ENCODE assay signal across 15 cellular contexts in the genomic region with DNA sequence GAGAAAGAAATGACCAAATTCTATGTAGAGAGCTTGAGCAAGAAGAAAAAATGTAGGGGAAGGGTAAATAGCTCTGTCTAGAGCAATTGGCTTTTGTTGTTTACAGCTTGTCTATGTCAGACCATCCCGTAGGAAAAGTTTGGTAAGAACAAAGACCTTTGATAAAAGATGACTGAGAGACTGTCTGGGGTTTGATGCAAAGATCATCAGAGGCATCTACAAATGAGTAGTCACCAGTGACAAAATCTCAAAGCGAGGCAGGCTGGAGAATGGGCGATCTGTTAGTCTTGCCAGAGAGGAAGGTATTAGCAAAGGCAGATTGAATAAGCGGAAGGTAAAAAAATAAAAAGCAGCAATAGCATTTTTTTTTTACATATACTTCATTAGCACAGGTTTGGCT.
DNase-seq lines count a peak whose midpoint lies in the region; ATAC-seq and TF ChIP-seq lines count a peak whose summit lies in the region.
"Had no signal": no experiment of that assay in that cellular context is flagged by ENCODE, and none has a peak within 500 bp of the region (broad histone marks: within the 10 kb centered on the region; RNA-seq: fewer than 3 reads in every experiment).

No MANE protein-coding gene starts in this region.

- TF ChIP-seq CTCF in WERI-Rb-1 (IDR thresholded peaks at IDR 0.05; ENCODE audit: low read depth, low read length) (no peak), GM13976 (IDR thresholded peaks at IDR 0.05; ENCODE audit: borderline replicate concordance, control extremely low read depth, extremely low read depth, insufficient read depth, missing control alignments) (no peak)

- no peaks in the 10 kb centered on the region for H3K36me3 ChIP-seq in WERI-Rb-1

- DNase-seq in stimulated activated naive CD8-positive, alpha-beta T cell treated with anti-CD3 and anti-CD28 coated beads, Interleukin-15, Interleukin-2, amounts not matched to agents 100 U/mL and 50 U/mL, for 24 hours = no peak
- DNase-seq in stimulated activated naive CD8-positive, alpha-beta T cell treated with anti-CD3 and anti-CD28 coated beads, Interleukin-15, amount 100 ng/mL, for 72 hours = no peak
- DNase-seq in WERI-Rb-1 = no peak
- peak; percentile 59 for DNase-seq in islet precursor cell
- DNase-seq in putamen (ENCODE audit: low spot score) = peak; percentile 2
- DNase-seq in GM13976 (ENCODE audit: low spot score) = no peak
- DNase-seq: C1 segment of cervical spinal cord; CD4-positive, alpha-beta T cell; DMS79 treated with DMSO at 0.1 percent for 48 hours; GDM1; GM23248 had no signal

- H3K27ac Mint-ChIP-seq in stimulated activated naive CD8-positive, alpha-beta T cell treated with anti-CD3 and anti-CD28 coated beads, Interleukin-15, amount 100 ng/mL, for 72 hours = no peak overlapping the region
- H3K27ac Mint-ChIP-seq: B cell; CD4-positive, alpha-beta T cell had no signal

- peak; percentile 55 for ATAC-seq in stimulated activated naive CD8-positive, alpha-beta T cell treated with anti-CD3 and anti-CD28 coated beads, Interleukin-15, Interleukin-2, amounts not matched to agents 100 U/mL and 50 U/mL, for 24 hours
- no peak for ATAC-seq in stimulated activated naive CD8-positive, alpha-beta T cell treated with anti-CD3 and anti-CD28 coated beads, Interleukin-15, amount 100 ng/mL, for 72 hours
- no peak for ATAC-seq in GM19452 (IDR thresholded peaks at IDR 0.05; ENCODE audit: unreplicated experiment)
- no peak for ATAC-seq in HG02571 (IDR thresholded peaks at IDR 0.05; ENCODE audit: unreplicated experiment)
- ATAC-seq: HCT116 had no signal

- H3K4me3 ChIP-seq in WERI-Rb-1 (ENCODE audit: low read depth, low read length) = no peak overlapping the region
- H3K4me3 ChIP-seq: GM23248 had no signal

- peak overlapping the region; percentile 43; the same call in 1 of the 2 replicates for H3K27ac ChIP-seq in WERI-Rb-1
- H3K27ac ChIP-seq: GM23248 had no signal

- H3K4me3 Mint-ChIP-seq in stimulated activated naive CD8-positive, alpha-beta T cell treated with anti-CD3 and anti-CD28 coated beads, Interleukin-15, amount 100 ng/mL, for 72 hours = no peak overlapping the region
- H3K4me3 Mint-ChIP-seq: B cell; CD4-positive, alpha-beta T cell had no signal

- no peaks in the 10 kb centered on the region for H3K27me3 Mint-ChIP-seq in stimulated activated naive CD8-positive, alpha-beta T cell treated with anti-CD3 and anti-CD28 coated beads, Interleukin-15, amount 100 ng/mL, for 72 hours
- H3K27me3 Mint-ChIP-seq: B cell; CD4-positive, alpha-beta T cell had no signal

- peaks cover 18% of the 10 kb centered on the region for H3K4me1 Mint-ChIP-seq in stimulated activated naive CD8-positive, alpha-beta T cell treated with anti-CD3 and anti-CD28 coated beads, Interleukin-15, amount 100 ng/mL, for 72 hours
- H3K4me1 Mint-ChIP-seq: B cell had no signal

- no peaks in the 10 kb centered on the region for H3K9me3 ChIP-seq in WERI-Rb-1 (ENCODE audit: severe bottlenecking)

- in situ Hi-C loops in GM13976 (cut with MboI; ENCODE audit: low sequenced_read_pairs, unreplicated experiment) = no loop called here

- no peaks in the 10 kb centered on the region for H3K9me3 Mint-ChIP-seq in stimulated activated naive CD8-positive, alpha-beta T cell treated with anti-CD3 and anti-CD28 coated beads, Interleukin-15, amount 100 ng/mL, for 72 hours
- H3K9me3 Mint-ChIP-seq: CD4-positive, alpha-beta T cell had no signal

- no peaks in the 10 kb centered on the region for H3K27me3 ChIP-seq in WERI-Rb-1 (ENCODE audit: insufficient read depth, low read depth, severe bottlenecking)

Comparison
In these comparisons a context has a peak if more than half of its experiments do, and no peak if none do; other contexts are left out.
1. DNase-seq: peak in islet precursor cell (single experiment) and putamen (single experiment); none in stimulated activated naive CD8-positive, alpha-beta T cell treated with anti-CD3 and anti-CD28 coated beads, Interleukin-15, Interleukin-2, amounts not matched to agents 100 U/mL and 50 U/mL, for 24 hours (single experiment), stimulated activated naive CD8-positive, alpha-beta T cell treated with anti-CD3 and anti-CD28 coated beads, Interleukin-15, amount 100 ng/mL, for 72 hours (0 of 2), WERI-Rb-1 (single experiment) and GM13976 (single experiment).